Comparison of ENCODE assay signal across 20 cellular contexts in genomic region chr10:77415311-77415960, GRCh38.
DNase-seq lines count a peak whose midpoint lies in the region; ATAC-seq and TF ChIP-seq lines count a peak whose summit lies in the region.
"Had no signal": no experiment of that assay in that cellular context is flagged by ENCODE, and none has a peak within 500 bp of the region (broad histone marks: within the 10 kb centered on the region; RNA-seq: fewer than 3 reads in every experiment).

No MANE protein-coding gene starts in this region.

- ATAC-seq in GM21423 (IDR thresholded peaks at IDR 0.05; ENCODE audit: unreplicated experiment) (no peak), GM21367 (IDR thresholded peaks at IDR 0.05; ENCODE audit: unreplicated experiment) (no peak), HG03280 (IDR thresholded peaks at IDR 0.05; ENCODE audit: unreplicated experiment) (no peak)
- ATAC-seq: gastrocnemius medialis had no signal

- peak overlapping the region; percentile 66 for H3K27ac ChIP-seq in smooth muscle cell (ENCODE audit: low read depth)
- H3K27ac ChIP-seq: gastrocnemius medialis had no signal

- H3K36me3 ChIP-seq in adipocyte (ENCODE audit: control insufficient read depth, insufficient read depth, low read length, severe bottlenecking), result no peaks in the 10 kb centered on the region
- no peaks in the 10 kb centered on the region for H3K36me3 ChIP-seq in smooth muscle cell (ENCODE audit: low read depth)
- H3K36me3 ChIP-seq: gastrocnemius medialis, transverse colon had no signal

- H3F3A ChIP-seq in smooth muscle cell (ENCODE audit: low read depth), result peaks cover 5% of the 10 kb centered on the region

- H3K9ac ChIP-seq in adipocyte (ENCODE audit: low read length) (no peak overlapping the region), smooth muscle cell (ENCODE audit: low read depth) (no peak overlapping the region)

- peak; percentile 49 for DNase-seq in GM03348 (ENCODE audit: low spot score)
- peak; percentile 25 for DNase-seq in adipocyte (ENCODE audit: low read depth)
- peak; percentile 22 for DNase-seq in fibroblast of the aortic adventitia (ENCODE audit: low read depth)
- DNase-seq in smooth muscle cell (lab: John Stamatoyannopoulos, UW; ENCODE audit: unreplicated experiment), result no peak
- DNase-seq in NCI-H2171 treated with DMSO at 0.1 percent for 48 hours (lab: John Stamatoyannopoulos, UW), result no peak
- DNase-seq: activated CD8-positive, alpha-beta memory T cell treated with anti-CD3 and anti-CD28 coated beads, Interleukin-2, amount 50 U/mL, for 4 hours; activated effector memory CD4-positive, alpha-beta T cell treated with anti-CD3 and anti-CD28 coated beads, Interleukin-2, amount 50 U/mL, for 16 hours; anterior cingulate cortex; CD8-positive, alpha-beta memory T cell; endodermal cell; gastrocnemius medialis; H9; KG1; NCI-H1092; NCI-H524; stimulated activated naive CD4-positive, alpha-beta T cell treated with Interleukin-2 at 50 U/mL for 16 hours; transverse colon had no signal

- TF ChIP-seq CTCF in fibroblast of the aortic adventitia (IDR thresholded peaks at IDR 0.05; ENCODE audit: insufficient read depth, low read length) (no peak), smooth muscle cell (IDR thresholded peaks at IDR 0.05; ENCODE audit: borderline replicate concordance, insufficient read depth, poor library complexity, severe bottlenecking) (no peak)

- peaks cover 6% of the 10 kb centered on the region for H3K27me3 ChIP-seq in adipocyte (replicated peaks; ENCODE audit: control insufficient read depth, insufficient read depth, low read length)
- H3K27me3 ChIP-seq in smooth muscle cell (ENCODE audit: low read depth), result no peaks in the 10 kb centered on the region
- H3K27me3 ChIP-seq: gastrocnemius medialis, transverse colon had no signal

- H3K4me3 ChIP-seq in adipocyte (ENCODE audit: low read length) (no peak overlapping the region), fibroblast of the aortic adventitia (ENCODE audit: low read depth, low read length) (no peak overlapping the region), smooth muscle cell (no peak overlapping the region)
- H3K4me3 ChIP-seq: gastrocnemius medialis, transverse colon had no signal

- H3K9me3 ChIP-seq in adipocyte (ENCODE audit: control insufficient read depth, low read length), result no peaks in the 10 kb centered on the region
- H3K9me3 ChIP-seq in smooth muscle cell (replicated peaks; ENCODE audit: low read depth), result no peaks in the 10 kb centered on the region
- H3K9me3 ChIP-seq: gastrocnemius medialis, transverse colon had no signal

- no peaks in the 10 kb centered on the region for H3K79me2 ChIP-seq in smooth muscle cell (ENCODE audit: low read depth)

- H3K4me2 ChIP-seq in smooth muscle cell, result peak overlapping the region; percentile 50

- H4K20me1 ChIP-seq in smooth muscle cell (ENCODE audit: low read depth), result no peaks in the 10 kb centered on the region

- H3K4me1 ChIP-seq in adipocyte (ENCODE audit: control insufficient read depth, insufficient read depth, low read length) (peaks cover 30% of the 10 kb centered on the region), smooth muscle cell (ENCODE audit: low read depth) (peaks cover 6% of the 10 kb centered on the region)

- H2AFZ ChIP-seq in smooth muscle cell (ENCODE audit: low read depth), result no peak overlapping the region

- 87% methylated on average over 6 of the region's 6 CpGs for WGBS in smooth muscle cell (ENCODE audit: low lambda C conversion rate)

Comparison
In these comparisons a context has a peak if more than half of its experiments do, and no peak if none do; other contexts are left out.
1. DNase-seq: peak in GM03348 (single experiment), adipocyte (single experiment) and fibroblast of the aortic adventitia (single experiment); none in smooth muscle cell (single experiment) and NCI-H2171 treated with DMSO at 0.1 percent for 48 hours (single experiment).